1 cellular context compared by ENCODE assay signal in genomic region chr10:103772846-103773245, GRCh38.
TF ChIP-seq lines count a peak whose summit lies in the region.

No MANE protein-coding gene starts in this region.

TF ChIP-seq in K562, 482 proteins besides CTCF, POLR2A, EP300 and RAD21:
- TF ChIP-seq MGA (IDR thresholded peaks at IDR 0.05) (0 out of 2 replicates have a peak, but pooled peaks have one; percentile 4), TAL1 (IDR thresholded peaks at IDR 0.05) (peak; percentile 22; the same call in 1 of the 2 replicates), CBFA2T3 (IDR thresholded peaks at IDR 0.05) (peak; percentile 35; the same call in 1 of the 2 replicates), KDM1A (IDR thresholded peaks at IDR 0.05) (0 out of 4 replicates have a peak, but pooled peaks of 1 of the 2 experiments have one; percentile 16)
